In genomic region chr5:121805251-121805650, GRCh38 we compare ENCODE assay signal across 5 cellular contexts. TPM values are rescaled to one million over a fixed set of nuclear protein-coding genes. Genes with fewer than 3 reads are reported as not detected.
"Had no signal": no experiment of that assay in that cellular context is flagged by ENCODE, and none has a peak within 500 bp of the region (broad histone marks: within the 10 kb centered on the region; RNA-seq: fewer than 3 reads in every experiment).

No MANE protein-coding gene starts in this region.

RNA-seq across cellular contexts. Expression of gene FTMT, which starts 46.4 kb away (rescaled TPM):
- total RNA-seq: HepG2, HT-29, HT1080, IMR-90 had no signal
- polyA plus RNA-seq: HepG2, IgD-negative memory B cell, IMR-90 had no signal
